Comparison of ENCODE assay signal across 16 cellular contexts in genomic region chr2:216700088-216700567, GRCh38. TPM values are rescaled to one million over a fixed set of nuclear protein-coding genes. Genes with fewer than 3 reads are reported as not detected.
DNase-seq lines count a peak whose midpoint lies in the region; ATAC-seq and TF ChIP-seq lines count a peak whose summit lies in the region.
"Had no signal": no experiment of that assay in that cellular context is flagged by ENCODE, and none has a peak within 500 bp of the region (broad histone marks: within the 10 kb centered on the region; RNA-seq: fewer than 3 reads in every experiment).

No MANE protein-coding gene starts in this region.

- BruUV-seq in Caco-2 (replicated peaks; lab: Mats Ljungman, UMichigan) = no TSS peak

- no peaks in the 10 kb centered on the region for H3K36me3 Mint-ChIP-seq in Caco-2 (ENCODE audit: insufficient read depth, unreplicated experiment)

- H3K9me3 Mint-ChIP-seq in Caco-2 (ENCODE audit: unreplicated experiment) = no peaks in the 10 kb centered on the region
- H3K9me3 Mint-ChIP-seq: activated B cell treated with CpG ODN at 0.5 μM for 24 hours had no signal

- H3K4me1 ChIP-seq in right cardiac atrium (ENCODE audit: control insufficient read depth, insufficient read depth, low read length) (peaks cover 3% of the 10 kb centered on the region), aorta (ENCODE audit: control insufficient read depth in 1 of 2, insufficient read depth in 2 of 2, low read length in 2 of 2) (peaks cover 0 to 7% of the 10 kb centered on the region in 2 donors), Caco-2 (peaks cover 6% of the 10 kb centered on the region; the same call in 1 of the 2 replicates)

- H3K4me1 Mint-ChIP-seq in Caco-2 (ENCODE audit: low read depth, unreplicated experiment) = peaks cover 6% of the 10 kb centered on the region
- H3K4me1 Mint-ChIP-seq: activated B cell treated with CpG ODN at 0.5 μM for 24 hours had no signal

- no peak for TF ChIP-seq CTCF in Caco-2 (IDR thresholded peaks at IDR 0.05; ENCODE audit: insufficient read depth in 1 of 2, low read depth in 1 of 2, low read length in 1 of 2, severe bottlenecking in 1 of 2, unreplicated experiment in 1 of 2)

- intact Hi-C loops in cardiac septum (cut with DNase I) (loop anchor here (5.0 kb wide), 1 partner anchor 182 kb away; no protein-coding TSS in a partner anchor), Right ventricle myocardium superior (cut with DNase I) (loop anchor here (10.0 kb wide), 1 partner anchor 145 kb away; no protein-coding TSS in a partner anchor), right cardiac atrium (cut with DNase I) (loop anchor here in 1 of 4 donors (10.0 kb wide), 1 partner anchor 65 kb away; no protein-coding TSS in a partner anchor), aorta (cut with DNase I) (no loop called here), Caco-2 (cut with micrococcal nuclease; ENCODE audit: unreplicated experiment) (no loop called here)

- DNase-seq in cardiac septum (ENCODE audit: low spot score) (peak; percentile 33), Right ventricle myocardium superior (no peak), NCI-H82 treated with DMSO at 0.1 percent for 48 hours (lab: John Stamatoyannopoulos, UW; ENCODE audit: unreplicated experiment) (peak; percentile 61), right cardiac atrium (no peak), aorta (no peak), GF-D8 (lab: John Stamatoyannopoulos, UW) (no peak), Caco-2 (no peak)
- no peak for DNase-seq in stimulated activated naive CD8-positive, alpha-beta T cell treated with anti-CD3 and anti-CD28 coated beads, Interleukin-15, Interleukin-2, amounts not matched to agents 100 U/mL and 50 U/mL, for 24 hours
- DNase-seq: activated B cell treated with CpG ODN at 0.5 μM for 24 hours; activated T-cell treated with anti-CD3 and anti-CD28 coated beads, Interleukin-2, amount 50 U/mL, for 1 hour; anterior cingulate cortex; H7; stimulated activated CD4-positive, alpha-beta T cell treated with anti-CD3 and anti-CD28 coated beads, Interleukin-4, amount 100 ng/mL, for 4 hours; substantia nigra had no signal

- no peak overlapping the region for H3K27ac Mint-ChIP-seq in Caco-2 (ENCODE audit: unreplicated experiment)
- H3K27ac Mint-ChIP-seq: activated B cell treated with CpG ODN at 0.5 μM for 24 hours had no signal

- 37% methylated on average over 7 of the region's 7 CpGs for WGBS in right cardiac atrium
- WGBS in aorta, 2 donors = 6 to 16% methylated on average over 7 of the region's 7 CpGs

- no peaks in the 10 kb centered on the region for H3K36me3 ChIP-seq in aorta (ENCODE audit: control insufficient read depth in 1 of 2, insufficient read depth in 2 of 2, low read length in 1 of 2)
- H3K36me3 ChIP-seq in Caco-2 (ENCODE audit: control insufficient read depth, insufficient read depth, low read length) = no peaks in the 10 kb centered on the region
- H3K36me3 ChIP-seq: ovary had no signal

- H3K27me3 ChIP-seq in right cardiac atrium (ENCODE audit: control insufficient read depth, insufficient read depth) = no peaks in the 10 kb centered on the region
- H3K27me3 ChIP-seq in aorta (ENCODE audit: control insufficient read depth in 1 of 2, insufficient read depth in 2 of 2, low read length in 1 of 2) = no peaks in the 10 kb centered on the region
- no peaks in the 10 kb centered on the region; the same call in 1 of the 2 replicates for H3K27me3 ChIP-seq in Caco-2 (replicated peaks; ENCODE audit: control insufficient read depth, insufficient read depth, low read length)
- H3K27me3 ChIP-seq: ovary had no signal

- H3K9me3 ChIP-seq in right cardiac atrium (ENCODE audit: control insufficient read depth, low read length) = no peaks in the 10 kb centered on the region
- no peaks in the 10 kb centered on the region for H3K9me3 ChIP-seq in aorta (ENCODE audit: control insufficient read depth, low read length)
- no peaks in the 10 kb centered on the region for H3K9me3 ChIP-seq in Caco-2
- H3K9me3 ChIP-seq: ovary had no signal

- POLR2A ChIA-PET in Caco-2 (lab: Charles Lee) = no interaction called here

- H3K27me3 Mint-ChIP-seq in Caco-2 (ENCODE audit: insufficient read depth, unreplicated experiment) = peaks cover 12% of the 10 kb centered on the region

- ATAC-seq in Right ventricle myocardium superior (ENCODE audit: poor library complexity) (no peak), right cardiac atrium (no peak), aorta (ENCODE audit: low FRiP score) (no peak)
- ATAC-seq in stimulated activated naive CD8-positive, alpha-beta T cell treated with anti-CD3 and anti-CD28 coated beads, Interleukin-15, Interleukin-2, amounts not matched to agents 100 U/mL and 50 U/mL, for 24 hours = no peak

- no peak overlapping the region for H3K4me3 ChIP-seq in right cardiac atrium (ENCODE audit: low read length)
- no peak overlapping the region for H3K4me3 ChIP-seq in aorta (ENCODE audit: low read length in 2 of 2)
- H3K4me3 ChIP-seq in Caco-2 (ENCODE audit: low read depth, low read length) = no peak overlapping the region
- H3K4me3 ChIP-seq: lung, ovary had no signal

- peak overlapping the region; percentile 43 for H3K27ac ChIP-seq in right cardiac atrium (ENCODE audit: low read length)
- peak overlapping the region; percentile 30 to 89 for H3K27ac ChIP-seq in aorta (ENCODE audit: low read depth in 1 of 2, low read length in 2 of 2)

- no peak overlapping the region for H3K4me3 Mint-ChIP-seq in Caco-2 (ENCODE audit: unreplicated experiment)
- H3K4me3 Mint-ChIP-seq: activated B cell treated with CpG ODN at 0.5 μM for 24 hours had no signal

- CTCF ChIA-PET in Caco-2 (lab: Charles Lee) = no interaction called here

RNA-seq across cellular contexts. Expression of gene IGFBP5, which starts 4.8 kb away (rescaled TPM):
- total RNA-seq in cardiac septum (191 TPM), Right ventricle myocardium superior (134 TPM), right cardiac atrium (100 to 1,000 TPM; 170 to 409 (median 309) TPM), aorta (1,000 to 10,000 TPM in 1 of 2 donors, 100 to 1,000 TPM in 1; 808 to 1,222 TPM), Caco-2 (2022) (0.20 TPM in 1 of 2 replicates, not detected in the other)
- polyA plus RNA-seq in right cardiac atrium (162 TPM), aorta (100 to 1,000 TPM; 123 to 385 TPM)
- total RNA-seq: activated B cell treated with CpG ODN at 0.5 μM for 24 hours had no signal

Comparison
In these comparisons a context has a peak if more than half of its experiments do, and no peak if none do; other contexts are left out.
1. DNase-seq: peak in cardiac septum (single experiment) and NCI-H82 treated with DMSO at 0.1 percent for 48 hours (single experiment); none in Right ventricle myocardium superior (single experiment), right cardiac atrium (0 of 3), aorta (0 of 2), GF-D8 (single experiment), Caco-2 (0 of 2) and stimulated activated naive CD8-positive, alpha-beta T cell treated with anti-CD3 and anti-CD28 coated beads, Interleukin-15, Interleukin-2, amounts not matched to agents 100 U/mL and 50 U/mL, for 24 hours (single experiment).
2. RNA of gene IGFBP5, which starts 4.8 kb away (total RNA-seq): 808 to 1,222 TPM in aorta, 170 to 409 TPM in right cardiac atrium, 191 TPM in cardiac septum (single experiment) and 134 TPM in Right ventricle myocardium superior (single experiment); 0.20 TPM in Caco-2; every median in the first group is over 100 times any median in the second.
3. intact Hi-C loops: an anchor here in cardiac septum (5.0 kb wide) and Right ventricle myocardium superior (10.0 kb wide); none called in aorta and Caco-2.